ENCODE assay signal across 8 cellular contexts in the genomic region with DNA sequence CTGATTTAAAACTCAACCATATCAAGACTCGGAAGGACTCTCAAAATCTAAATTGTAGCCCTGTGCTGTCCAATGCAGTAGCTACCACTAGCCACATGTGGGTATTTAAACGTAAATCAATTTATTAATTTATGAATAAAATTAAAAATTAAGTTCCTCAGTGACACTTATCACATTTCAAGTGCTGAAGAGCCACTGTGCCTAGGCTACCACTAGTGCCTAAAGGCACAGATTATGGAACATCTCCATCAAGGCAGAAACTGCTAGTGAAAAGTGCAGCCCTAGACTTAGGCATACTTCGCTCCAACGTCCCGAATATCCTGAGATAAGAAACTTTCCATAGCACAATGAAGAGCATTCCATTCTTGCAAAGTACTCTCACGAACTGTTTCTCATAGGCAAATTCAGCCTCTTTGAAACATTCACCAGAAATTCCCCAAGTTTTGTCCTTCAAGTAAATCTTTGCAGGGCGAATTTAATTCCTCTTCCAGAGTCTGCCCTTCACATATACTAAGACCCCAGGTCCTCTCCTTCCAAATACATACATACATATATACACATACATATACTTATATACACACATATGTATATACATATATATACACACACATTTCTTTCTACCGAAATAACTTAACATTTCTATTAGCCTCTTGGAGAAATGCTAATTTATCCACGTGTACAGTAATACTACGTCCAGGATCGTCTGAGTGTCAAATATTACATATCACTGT. TPM values are rescaled to one million over a fixed set of nuclear protein-coding genes. Genes with fewer than 3 reads are reported as not detected.
DNase-seq lines count a peak whose midpoint lies in the region; ATAC-seq, FAIRE-seq and TF ChIP-seq lines count a peak whose summit lies in the region.

No MANE protein-coding gene starts in this region.

- intact Hi-C loops in esophagus muscularis mucosa (cut with DNase I) (no loop called here), pancreas (cut with DNase I) (no loop called here)

- TF ChIP-seq CTCF in esophagus muscularis mucosa (IDR thresholded peaks at IDR 0.05) (no peak), pancreas (IDR thresholded peaks at IDR 0.05) (no peak)

- TF ChIP-seq POLR2A in esophagus muscularis mucosa (IDR thresholded peaks at IDR 0.05; ENCODE audit: low read depth): no peak

- H3K27me3 ChIP-seq in esophagus muscularis mucosa: no peaks in the 10 kb centered on the region
- no peaks in the 10 kb centered on the region for H3K27me3 ChIP-seq in pancreas

- TF ChIP-seq EP300 in esophagus muscularis mucosa (IDR thresholded peaks at IDR 0.05): no peak

- FAIRE-seq in pancreas (lab: Jason Lieb, UNC): peak; percentile 47

- H3K36me3 ChIP-seq in esophagus muscularis mucosa: no peaks in the 10 kb centered on the region
- no peaks in the 10 kb centered on the region for H3K36me3 ChIP-seq in pancreas

- DNase-seq in Daoy (ENCODE audit: low read depth): peak; percentile 30
- DNase-seq in RPMI7951 (ENCODE audit: low read depth): peak; percentile 47
- DNase-seq in esophagus muscularis mucosa (ENCODE audit: extremely low spot score): no peak
- no peak for DNase-seq in pancreas
- no peak for DNase-seq in effector CD8-positive, alpha-beta T cell (lab: John Stamatoyannopoulos, UW)

- H3K9me3 ChIP-seq in esophagus muscularis mucosa: no peaks in the 10 kb centered on the region
- no peaks in the 10 kb centered on the region for H3K9me3 ChIP-seq in pancreas

- WGBS in esophagus muscularis mucosa: 37% methylated on average over 11 of the region's 11 CpGs
- 15 to 18% methylated on average over 11 of the region's 11 CpGs for WGBS in pancreas, 2 donors

- peaks cover 3 to 20% (median 13%) of the 10 kb centered on the region in 4 donors for H3K4me1 ChIP-seq in esophagus muscularis mucosa
- peaks cover 0 to 20% (median 9%) of the 10 kb centered on the region in 3 donors for H3K4me1 ChIP-seq in pancreas

- ATAC-seq in pancreas: no peak
- ATAC-seq in HG03097 (IDR thresholded peaks at IDR 0.05; ENCODE audit: low FRiP score, unreplicated experiment): no peak
- no peak for ATAC-seq in GM19467 (IDR thresholded peaks at IDR 0.05; ENCODE audit: unreplicated experiment)
- no peak for ATAC-seq in HG03521 (IDR thresholded peaks at IDR 0.05; ENCODE audit: unreplicated experiment)

- H3K4me3 ChIP-seq in esophagus muscularis mucosa (peak overlapping the region; percentile 66 to 95 (median 80)), pancreas (peak overlapping the region; percentile 64 to 78 (median 70))

- H3K27ac ChIP-seq in esophagus muscularis mucosa (replicated peaks in 1 of 4) (peak overlapping the region; percentile 92 to 98 (median 95)), pancreas (peak overlapping the region in 3 of 4 donors; percentile 96 to 98 (median 98))

RNA-seq across cellular contexts. Expression of a gene that starts 1.3 kb away (rescaled TPM):
- 35.8 and 49.7 TPM in 2 replicates for total RNA-seq in Daoy (2014; rRNA removed; shearing (Covaris generic))
- total RNA-seq in RPMI7951 (2014; rRNA removed; shearing (Covaris generic)): 7.7 and 9.7 TPM in 2 replicates
- 10 to 100 TPM in 2 of 4 donors, 1 to 10 TPM in 2; 5.1 to 13.3 (median 9.9) TPM for total RNA-seq in esophagus muscularis mucosa
- 1 to 10 TPM; 3.6 to 8.0 (median 5.3) TPM for total RNA-seq in pancreas
- polyA plus RNA-seq in pancreas: 1 to 10 TPM; 3.8 to 5.5 TPM

RNA-seq across cellular contexts. Expression of a gene that starts 48.3 kb away (rescaled TPM):
- 11.8 and 13.7 TPM in 2 replicates for total RNA-seq in Daoy (2014; rRNA removed; shearing (Covaris generic))
- total RNA-seq in RPMI7951 (2014; rRNA removed; shearing (Covaris generic)): 13.1 and 18.9 TPM in 2 replicates
- 1 to 10 TPM; 1.0 to 1.6 (median 1.4) TPM for total RNA-seq in esophagus muscularis mucosa
- total RNA-seq in pancreas: 1 to 10 TPM in 1 of 6 donors, under 1 TPM in 5; 0.09 to 3.8 (median 0.51) TPM
- polyA plus RNA-seq in pancreas: under 1 TPM; 0.11 to 0.21 TPM

Comparison
In these comparisons a context has a peak if more than half of its experiments do, and no peak if none do; other contexts are left out.
1. DNase-seq: peak in Daoy (single experiment) and RPMI7951 (single experiment); none in esophagus muscularis mucosa (single experiment), pancreas (0 of 6) and effector CD8-positive, alpha-beta T cell (single experiment).